Comparison of ENCODE assay signal across 8 cellular contexts in the genomic region with DNA sequence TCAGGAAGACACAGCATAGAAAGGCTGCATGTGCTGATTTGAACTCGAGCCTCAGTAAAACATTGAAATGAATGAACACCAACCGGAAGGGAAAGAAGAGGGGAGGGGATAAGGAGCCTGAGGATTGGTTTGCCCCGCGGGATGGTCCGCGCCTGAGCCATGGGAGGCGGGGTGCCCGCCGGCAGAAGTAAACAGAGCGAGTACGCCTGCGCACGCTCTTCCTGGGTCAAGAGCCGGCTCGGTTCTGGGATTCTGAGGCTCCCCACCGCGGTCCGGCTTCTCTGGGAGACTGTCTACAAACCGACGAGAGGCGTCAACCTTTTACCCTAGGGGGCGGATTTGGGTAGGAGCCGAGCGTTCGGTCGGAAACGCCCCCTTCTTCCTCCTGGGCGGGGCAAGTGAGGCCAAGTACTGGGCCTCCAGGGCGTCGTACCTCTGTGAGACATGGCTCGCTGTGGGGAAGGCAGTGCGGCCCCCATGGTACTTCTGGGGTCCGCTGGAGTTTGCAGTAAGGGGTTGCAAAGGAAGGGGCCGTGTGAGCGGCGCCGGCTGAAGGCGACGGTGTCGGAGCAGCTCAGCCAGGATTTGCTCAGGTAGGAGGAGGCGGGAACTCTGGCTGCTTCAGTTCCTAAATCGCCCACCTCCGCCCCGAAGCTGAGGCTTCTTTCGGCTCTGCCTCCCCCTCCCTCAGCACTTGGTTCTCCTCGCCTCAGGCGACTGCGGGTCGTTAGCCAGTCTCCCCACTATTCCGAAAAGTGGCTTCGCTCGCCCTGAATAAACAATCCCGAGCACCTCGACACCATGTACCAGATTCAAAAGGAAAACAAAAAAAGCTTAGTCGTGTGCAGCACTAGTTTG. TPM values are rescaled to one million over a fixed set of nuclear protein-coding genes. Genes with fewer than 3 reads are reported as not detected.
A peak's percentile ranks its signal among the peaks of the same experiment; 100 is the strongest.
DNase-seq lines count a peak whose midpoint lies in the region; ATAC-seq and TF ChIP-seq lines count a peak whose summit lies in the region.

Gene BTBD8 (plus strand): TSS at position 218 of the 858 bp plus-strand sequence. CDS start 227 bp downstream, at position 445.

- CTCF ChIA-PET in activated CD4-positive, alpha-beta memory T cell treated with anti-CD3 and anti-CD28 coated beads, Interleukin-2, amount 10 ng/mL, durations not matched to agents 7 days and 5 days (lab: Charles Lee): interaction anchor here (1.1 to 2.2 kb wide), 5 partner anchors 83 to 404 kb away, joined by 3 to 5 read pairs (median 3); no protein-coding TSS in a partner anchor

- H3K4me3 ChIP-seq in lower lobe of right lung: peak within 1 kb of the TSS; percentile 91

- H3K27ac ChIP-seq in C4-2B: peak within 1 kb of the TSS; percentile 88
- H3K27ac ChIP-seq in lower lobe of right lung: peak within 1 kb of the TSS; percentile 82

- peak within 1 kb of the TSS; percentile 98 for H3K4me3 Mint-ChIP-seq in activated CD4-positive, alpha-beta memory T cell treated with anti-CD3 and anti-CD28 coated beads, Interleukin-2, amount 10 ng/mL, durations not matched to agents 7 days and 5 days

- H3K27me3 Mint-ChIP-seq in activated CD4-positive, alpha-beta memory T cell treated with anti-CD3 and anti-CD28 coated beads, Interleukin-2, amount 10 ng/mL, durations not matched to agents 7 days and 5 days: no peaks in the 10 kb centered on the region

- peaks cover 3% of the 10 kb centered on the region for H3K9me3 Mint-ChIP-seq in activated CD4-positive, alpha-beta memory T cell treated with anti-CD3 and anti-CD28 coated beads, Interleukin-2, amount 10 ng/mL, durations not matched to agents 7 days and 5 days

- DNase-seq in NCI-H774 (lab: John Stamatoyannopoulos, UW): peak; percentile 83
- peak; percentile 90 for DNase-seq in activated CD4-positive, alpha-beta memory T cell treated with anti-CD3 and anti-CD28 coated beads, Interleukin-2, amount 10 ng/mL, durations not matched to agents 7 days and 5 days
- DNase-seq in ecto neural progenitor cell (ENCODE audit: low spot score): peak; percentile 87
- peak; percentile 90 for DNase-seq in lower lobe of right lung
- peak; percentile 69 to 82 for DNase-seq in stimulated activated CD4-positive, alpha-beta T cell treated with anti-CD3 and anti-CD28 coated beads, Interleukin-4, amount 100 ng/mL, for 48 hours (ENCODE audit: low read depth in 2 of 2)

- peak; percentile 97 for ATAC-seq in GM19397 (IDR thresholded peaks at IDR 0.05; ENCODE audit: unreplicated experiment)
- ATAC-seq in HG03558 (IDR thresholded peaks at IDR 0.05; ENCODE audit: extremely low read depth, unreplicated experiment): peak; percentile 90
- peak; percentile 96 to 98 for ATAC-seq in lower lobe of right lung

- peaks cover 10% of the 10 kb centered on the region for H3K4me1 Mint-ChIP-seq in activated CD4-positive, alpha-beta memory T cell treated with anti-CD3 and anti-CD28 coated beads, Interleukin-2, amount 10 ng/mL, durations not matched to agents 7 days and 5 days

- TF ChIP-seq CTCF in C4-2B (conservative IDR thresholded peaks at IDR 0.05) (no peak), lower lobe of right lung (IDR thresholded peaks at IDR 0.05) (no peak)

- H3K36me3 Mint-ChIP-seq in activated CD4-positive, alpha-beta memory T cell treated with anti-CD3 and anti-CD28 coated beads, Interleukin-2, amount 10 ng/mL, durations not matched to agents 7 days and 5 days (ENCODE audit: low read depth): no peaks in the 10 kb centered on the region

- H3K9me3 ChIP-seq in lower lobe of right lung: peaks cover 2% of the 10 kb centered on the region

- H3K27ac Mint-ChIP-seq in activated CD4-positive, alpha-beta memory T cell treated with anti-CD3 and anti-CD28 coated beads, Interleukin-2, amount 10 ng/mL, durations not matched to agents 7 days and 5 days: peak within 1 kb of the TSS; percentile 80

- no peaks in the 10 kb centered on the region for H3K36me3 ChIP-seq in lower lobe of right lung

- no peaks in the 10 kb centered on the region for H3K27me3 ChIP-seq in lower lobe of right lung (ENCODE audit: low read depth)

- POLR2A ChIA-PET in activated CD4-positive, alpha-beta memory T cell treated with anti-CD3 and anti-CD28 coated beads, Interleukin-2, amount 10 ng/mL, durations not matched to agents 7 days and 5 days (lab: Charles Lee): interaction anchor here (0.6 to 1.3 kb wide), 7 partner anchors 16 to 458 kb away, joined by 3 to 5 read pairs (median 3); partner anchors contain the start of genes BRDT, GFI1, GLMN and RPAP2

- H3K4me1 ChIP-seq in lower lobe of right lung: peaks cover 9% of the 10 kb centered on the region

- intact Hi-C loops in lower lobe of right lung (cut with DNase I): no loop called here

RNA-seq across cellular contexts. Expression of gene BTBD8, which starts in this region (rescaled TPM):
- 1 to 10 TPM; 3.7 to 4.6 TPM for total RNA-seq in activated CD4-positive, alpha-beta memory T cell treated with anti-CD3 and anti-CD28 coated beads, Interleukin-2, amount 10 ng/mL, durations not matched to agents 7 days and 5 days
- total RNA-seq in lower lobe of right lung: 5.5 TPM

Comparison
In these comparisons a context has a peak if more than half of its experiments do, and no peak if none do; other contexts are left out.
1. Peak in every context shown above with its lines: DNase-seq, ATAC-seq, H3K4me3 ChIP-seq and H3K27ac ChIP-seq.